ENCODE assay signal across 15 cellular contexts in genomic region chr5:17277907-17278306, GRCh38.
A peak's percentile ranks its signal among the peaks of the same experiment; 100 is the strongest.
DNase-seq lines count a peak whose midpoint lies in the region; ATAC-seq lines count a peak whose summit lies in the region.
"Had no signal": no experiment of that assay in that cellular context is flagged by ENCODE, and none has a peak within 500 bp of the region (broad histone marks: within the 10 kb centered on the region; RNA-seq: fewer than 3 reads in every experiment).

No MANE protein-coding gene starts in this region.

- peaks cover 12% of the 10 kb centered on the region for H3K36me3 Mint-ChIP-seq in memory B cell
- H3K36me3 Mint-ChIP-seq: activated CD8-positive, alpha-beta memory T cell treated with anti-CD3 and anti-CD28 coated beads, Interleukin-2, amount 10 ng/mL, durations not matched to agents 7 days and 5 days; activated naive CD8-positive, alpha-beta T cell treated with anti-CD3 and anti-CD28 coated beads, Interleukin-2, amount 10 ng/mL, durations not matched to agents 7 days and 5 days had no signal

- peak in 1 of 2 donors; percentile 55 for DNase-seq in memory B cell (ENCODE audit: low spot score in 2 of 2)
- DNase-seq in hippocampal formation (lab: John Stamatoyannopoulos, UW): no peak
- no peak for DNase-seq in kidney tubule cell (ENCODE audit: low spot score)
- DNase-seq: activated CD8-positive, alpha-beta memory T cell treated with anti-CD3 and anti-CD28 coated beads, Interleukin-2, amount 10 ng/mL, durations not matched to agents 7 days and 5 days; activated naive CD8-positive, alpha-beta T cell treated with anti-CD3 and anti-CD28 coated beads, Interleukin-2, amount 10 ng/mL, durations not matched to agents 7 days and 5 days; GDM1; hypothalamus; IMR-90; NCI-H1436; NCI-H524 had no signal

- H3K4me1 Mint-ChIP-seq in memory B cell: peaks cover 44% of the 10 kb centered on the region
- H3K4me1 Mint-ChIP-seq: activated CD8-positive, alpha-beta memory T cell treated with anti-CD3 and anti-CD28 coated beads, Interleukin-2, amount 10 ng/mL, durations not matched to agents 7 days and 5 days; activated naive CD8-positive, alpha-beta T cell treated with anti-CD3 and anti-CD28 coated beads, Interleukin-2, amount 10 ng/mL, durations not matched to agents 7 days and 5 days had no signal

- peak overlapping the region; percentile 72 for H3K4me3 Mint-ChIP-seq in memory B cell
- H3K4me3 Mint-ChIP-seq: activated CD8-positive, alpha-beta memory T cell treated with anti-CD3 and anti-CD28 coated beads, Interleukin-2, amount 10 ng/mL, durations not matched to agents 7 days and 5 days; activated naive CD8-positive, alpha-beta T cell treated with anti-CD3 and anti-CD28 coated beads, Interleukin-2, amount 10 ng/mL, durations not matched to agents 7 days and 5 days had no signal

- no peaks in the 10 kb centered on the region for H3K27me3 Mint-ChIP-seq in memory B cell
- H3K27me3 Mint-ChIP-seq: activated CD8-positive, alpha-beta memory T cell treated with anti-CD3 and anti-CD28 coated beads, Interleukin-2, amount 10 ng/mL, durations not matched to agents 7 days and 5 days; activated naive CD8-positive, alpha-beta T cell treated with anti-CD3 and anti-CD28 coated beads, Interleukin-2, amount 10 ng/mL, durations not matched to agents 7 days and 5 days had no signal

- peaks cover 4% of the 10 kb centered on the region for H3K9me3 Mint-ChIP-seq in memory B cell

- H3K27ac Mint-ChIP-seq in memory B cell: peak overlapping the region; percentile 99
- H3K27ac Mint-ChIP-seq: activated CD8-positive, alpha-beta memory T cell treated with anti-CD3 and anti-CD28 coated beads, Interleukin-2, amount 10 ng/mL, durations not matched to agents 7 days and 5 days; activated naive CD8-positive, alpha-beta T cell treated with anti-CD3 and anti-CD28 coated beads, Interleukin-2, amount 10 ng/mL, durations not matched to agents 7 days and 5 days had no signal

- ATAC-seq in GM18861 (IDR thresholded peaks at IDR 0.05; ENCODE audit: unreplicated experiment): peak; percentile 44
- ATAC-seq in GM21723 (IDR thresholded peaks at IDR 0.05; ENCODE audit: unreplicated experiment): peak; percentile 31
- ATAC-seq in HG03354 (IDR thresholded peaks at IDR 0.05; ENCODE audit: poor library complexity, severe bottlenecking, unreplicated experiment): peak; percentile 41
- ATAC-seq in memory B cell (ENCODE audit: low read depth): peak; percentile 74
- ATAC-seq in HG02973 (IDR thresholded peaks at IDR 0.05; ENCODE audit: unreplicated experiment): no peak
- ATAC-seq in GM19455 (IDR thresholded peaks at IDR 0.05; ENCODE audit: unreplicated experiment): no peak
- ATAC-seq: activated CD8-positive, alpha-beta memory T cell treated with anti-CD3 and anti-CD28 coated beads, Interleukin-2, amount 10 ng/mL, durations not matched to agents 7 days and 5 days had no signal

Comparison
In these comparisons a context has a peak if more than half of its experiments do, and no peak if none do; other contexts are left out.
1. ATAC-seq: peak in GM18861 (single experiment), GM21723 (single experiment), HG03354 (single experiment) and memory B cell (single experiment); none in HG02973 (single experiment) and GM19455 (single experiment).